In the genomic region with DNA sequence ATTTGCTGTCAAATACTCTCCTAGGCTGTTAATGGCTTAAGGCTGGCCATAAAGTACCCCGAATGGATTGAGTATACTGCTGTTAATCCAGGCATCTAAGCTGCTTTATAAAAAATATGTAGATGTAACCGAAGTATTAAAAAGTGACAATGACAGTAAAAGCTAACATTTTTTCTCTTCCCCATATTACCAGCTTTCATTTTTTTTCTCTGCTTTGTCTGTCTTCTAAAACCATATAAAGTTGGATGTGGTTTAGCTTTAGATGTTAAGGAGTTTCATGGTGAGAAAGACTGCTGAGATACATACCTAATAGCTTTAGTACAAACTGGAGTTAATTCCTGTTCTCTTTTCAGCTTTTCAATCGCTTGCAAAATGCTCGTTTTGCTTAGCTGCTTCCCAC, we compare ENCODE assay signal across 8 cellular contexts. TPM values are rescaled to one million over a fixed set of nuclear protein-coding genes. Genes with fewer than 3 reads are reported as not detected.
DNase-seq lines count a peak whose midpoint lies in the region; FAIRE-seq lines count a peak whose summit lies in the region.

No MANE protein-coding gene starts in this region.

- DNase-seq in activated CD4-positive, alpha-beta T cell treated with anti-CD3 and anti-CD28 coated beads, Interleukin-2, amount 10 ng/mL, durations not matched to agents 24 days and 14 days: no peak
- DNase-seq in activated CD4-positive, alpha-beta T cell treated with anti-CD3 and anti-CD28 coated beads for 48 hours: no peak
- no peak for DNase-seq in occipital lobe (lab: John Stamatoyannopoulos, UW)
- no peak for DNase-seq in DMS79 (lab: John Stamatoyannopoulos, UW)
- DNase-seq in urothelium cell line (ENCODE audit: low spot score): no peak

- H3K9me3 ChIP-seq in thymus (ENCODE audit: control insufficient read depth): no peaks in the 10 kb centered on the region

- no peaks in the 10 kb centered on the region for H3K27me3 Mint-ChIP-seq in activated CD4-positive, alpha-beta T cell treated with anti-CD3 and anti-CD28 coated beads, Interleukin-2, amount 10 ng/mL, durations not matched to agents 24 days and 14 days
- no peaks in the 10 kb centered on the region for H3K27me3 Mint-ChIP-seq in activated naive CD8-positive, alpha-beta T cell

- peaks cover 53% of the 10 kb centered on the region for H3K4me1 Mint-ChIP-seq in activated CD4-positive, alpha-beta T cell treated with anti-CD3 and anti-CD28 coated beads, Interleukin-2, amount 10 ng/mL, durations not matched to agents 24 days and 14 days
- H3K4me1 Mint-ChIP-seq in activated naive CD8-positive, alpha-beta T cell (ENCODE audit: low read depth): peaks cover 51% of the 10 kb centered on the region

- no peak for FAIRE-seq in urothelium cell line (lab: Jason Lieb, UNC)

- intact Hi-C loops in activated CD4-positive, alpha-beta T cell treated with anti-CD3 and anti-CD28 coated beads, Interleukin-2, amount 10 ng/mL, durations not matched to agents 24 days and 14 days (cut with micrococcal nuclease): loop anchor here (5.0 to 10.0 kb wide), 2 partner anchors 358 to 815 kb away; partner anchors contain the start of gene RGCC

- peak overlapping the region; percentile 88 for H3K27ac ChIP-seq in layer of hippocampus (ENCODE audit: low read depth, low read length)
- peak overlapping the region; percentile 96 for H3K27ac ChIP-seq in thymus (ENCODE audit: low read depth)

- no peaks in the 10 kb centered on the region for H3K36me3 ChIP-seq in thymus (ENCODE audit: control insufficient read depth, insufficient read depth)

- 5% methylated on average over 4 of the region's 4 CpGs for WGBS in thymus

- H3K27me3 ChIP-seq in layer of hippocampus (ENCODE audit: control insufficient read depth, insufficient read depth, low read length) (no peaks in the 10 kb centered on the region), thymus (ENCODE audit: control insufficient read depth, insufficient read depth) (no peaks in the 10 kb centered on the region)

- peak overlapping the region; percentile 99 for H3K27ac Mint-ChIP-seq in activated CD4-positive, alpha-beta T cell treated with anti-CD3 and anti-CD28 coated beads, Interleukin-2, amount 10 ng/mL, durations not matched to agents 24 days and 14 days
- peak overlapping the region; percentile 97 for H3K27ac Mint-ChIP-seq in activated naive CD8-positive, alpha-beta T cell

- peaks cover 32% of the 10 kb centered on the region for H3K36me3 Mint-ChIP-seq in activated CD4-positive, alpha-beta T cell treated with anti-CD3 and anti-CD28 coated beads, Interleukin-2, amount 10 ng/mL, durations not matched to agents 24 days and 14 days (ENCODE audit: low read depth)
- H3K36me3 Mint-ChIP-seq in activated naive CD8-positive, alpha-beta T cell: peaks cover 9% of the 10 kb centered on the region

- peaks cover 8% of the 10 kb centered on the region for H3K9me3 Mint-ChIP-seq in activated CD4-positive, alpha-beta T cell treated with anti-CD3 and anti-CD28 coated beads, Interleukin-2, amount 10 ng/mL, durations not matched to agents 24 days and 14 days
- no peaks in the 10 kb centered on the region for H3K9me3 Mint-ChIP-seq in activated naive CD8-positive, alpha-beta T cell (ENCODE audit: low read depth)

- peaks cover 11% of the 10 kb centered on the region for H3K4me1 ChIP-seq in thymus (ENCODE audit: control insufficient read depth, insufficient read depth, low read length)

- H3K4me3 Mint-ChIP-seq in activated CD4-positive, alpha-beta T cell treated with anti-CD3 and anti-CD28 coated beads, Interleukin-2, amount 10 ng/mL, durations not matched to agents 24 days and 14 days: peak overlapping the region; percentile 97
- H3K4me3 Mint-ChIP-seq in activated naive CD8-positive, alpha-beta T cell: peak overlapping the region; percentile 98

- peak overlapping the region; percentile 96 for H3K4me3 ChIP-seq in thymus (ENCODE audit: low read length)

RNA-seq across cellular contexts. Expression of gene AKAP11, which starts 0.8 kb away (rescaled TPM):
- 38.7 and 39.9 TPM in 2 replicates for total RNA-seq in activated CD4-positive, alpha-beta T cell treated with anti-CD3 and anti-CD28 coated beads, Interleukin-2, amount 10 ng/mL, durations not matched to agents 24 days and 14 days
- 13.4 TPM for polyA plus RNA-seq in thymus
- 87.0 TPM for total RNA-seq in occipital lobe
